18 cellular contexts compared by ENCODE assay signal in genomic region chr21:44876849-44877575, GRCh38. TPM values are rescaled to one million over a fixed set of nuclear protein-coding genes. Genes with fewer than 3 reads are reported as not detected.
A peak's percentile ranks its signal among the peaks of the same experiment; 100 is the strongest.
DNase-seq lines count a peak whose midpoint lies in the region; ATAC-seq and TF ChIP-seq lines count a peak whose summit lies in the region.
"Had no signal": no experiment of that assay in that cellular context is flagged by ENCODE, and none has a peak within 500 bp of the region (broad histone marks: within the 10 kb centered on the region; RNA-seq: fewer than 3 reads in every experiment).

No MANE protein-coding gene starts in this region.

- H3K27me3 Mint-ChIP-seq in CD4-positive, alpha-beta T cell = no peaks in the 10 kb centered on the region
- H3K27me3 Mint-ChIP-seq in activated B cell treated with CpG ODN at 0.5 μM for 24 hours (no peaks in the 10 kb centered on the region), neural crest cell (ENCODE audit: low read depth) (peaks cover 52% of the 10 kb centered on the region)
- H3K27me3 Mint-ChIP-seq: CD4-positive, alpha-beta memory T cell had no signal

- peaks cover 16% of the 10 kb centered on the region for H3K36me3 Mint-ChIP-seq in CD4-positive, alpha-beta T cell (ENCODE audit: low read depth)
- H3K36me3 Mint-ChIP-seq in activated B cell treated with CpG ODN at 0.5 μM for 24 hours (ENCODE audit: low read depth) (no peaks in the 10 kb centered on the region), neural crest cell (ENCODE audit: low read depth) (no peaks in the 10 kb centered on the region)

- TF ChIP-seq CTCF in CD4-positive, alpha-beta T cell (IDR thresholded peaks at IDR 0.05) = no peak
- TF ChIP-seq CTCF in activated B cell treated with CpG ODN at 0.5 μM for 24 hours (IDR thresholded peaks at IDR 0.05) (no peak), neural crest cell (conservative IDR thresholded peaks at IDR 0.05) (no peak)

- H3K9ac ChIP-seq in BLaER1 treated with 17β-estradiol and CSF1 and Interleukin-3, amounts not matched to agents 10 nM and 100 nM = peak overlapping the region in 5 of 11 experiments; percentile 72 to 98 (median 88); a peak in 9 of 22 replicates

- no peak for DNase-seq in CD4-positive, alpha-beta T cell
- no peak for DNase-seq in activated B cell treated with CpG ODN at 0.5 μM for 24 hours
- DNase-seq in neural crest cell (ENCODE audit: low read depth, low spot score) = no peak
- no peak for DNase-seq in NCI-H345 (lab: John Stamatoyannopoulos, UW)
- no peak for DNase-seq in NCI-H526 treated with DMSO at 0.1 percent for 48 hours (lab: John Stamatoyannopoulos, UW)
- DNase-seq in CD1c-positive myeloid dendritic cell (ENCODE audit: extremely low spot score) = no peak
- DNase-seq: AML-193; CD4-positive, alpha-beta memory T cell; DMS153; GDM1; HCEC 1CT; MV-4-11; NCI-H1694 treated with DMSO at 0.1 percent for 48 hours; NCI-H510A; NCI-H774 had no signal

- H3K36me3 ChIP-seq in BLaER1 treated with 17β-estradiol and CSF1 and Interleukin-3, amounts not matched to agents 10 nM and 100 nM = no peaks in the 10 kb centered on the region

- no peak overlapping the region for H3K27ac Mint-ChIP-seq in CD4-positive, alpha-beta T cell
- H3K27ac Mint-ChIP-seq in activated B cell treated with CpG ODN at 0.5 μM for 24 hours (no peak overlapping the region), neural crest cell (ENCODE audit: unreplicated experiment) (no peak overlapping the region)
- H3K27ac Mint-ChIP-seq: GM23338 had no signal

- H3K4me3 Mint-ChIP-seq in CD4-positive, alpha-beta T cell = peak overlapping the region; percentile 42
- H3K4me3 Mint-ChIP-seq in activated B cell treated with CpG ODN at 0.5 μM for 24 hours (peak overlapping the region; percentile 11), neural crest cell (peak overlapping the region; percentile 87)
- H3K4me3 Mint-ChIP-seq: GM23338 had no signal

- peaks cover 10 to 12% (median 12%) of the 10 kb centered on the region in 11 experiments for H4K20me1 ChIP-seq in BLaER1 treated with 17β-estradiol and CSF1 and Interleukin-3, amounts not matched to agents 10 nM and 100 nM

- CTCF ChIA-PET in CD4-positive, alpha-beta T cell (lab: Charles Lee) = interaction anchor here (1.1 to 5.7 kb wide), 2 partner anchors 31 to 77 kb away, joined by 3 to 46 read pairs; partner anchors contain the start of gene UBE2G2
- CTCF ChIA-PET in activated B cell treated with CpG ODN at 0.5 μM for 24 hours (lab: Charles Lee) = interaction anchor here (1.8 kb wide), 1 partner anchor 55 kb away, joined by 11 read pairs; no protein-coding TSS in a partner anchor

- intact Hi-C loops in CD4-positive, alpha-beta T cell (cut with DNase I, micrococcal nuclease) = loop anchor here (5.0 to 10.0 kb wide), 4 partner anchors 198 to 542 kb away; partner anchors contain the start of genes ADARB1 (in 1 of the 2), CFAP410 (in 1 of the 2) and POFUT2 (in 1 of the 2)
- intact Hi-C loops in activated B cell treated with CpG ODN at 0.5 μM for 24 hours (cut with micrococcal nuclease) = loop anchor here (10.0 kb wide), 2 partner anchors 362 to 768 kb away; partner anchors contain the start of gene PCBP3

- H3K4me2 ChIP-seq in BLaER1 treated with 17β-estradiol and CSF1 and Interleukin-3, amounts not matched to agents 10 nM and 100 nM = peak overlapping the region; percentile 85 to 99 (median 95); a peak in 20 of 22 replicates
- H3K4me2 ChIP-seq: GM23338 had no signal

- H3K27ac ChIP-seq in BLaER1 treated with 17β-estradiol and CSF1 and Interleukin-3, amounts not matched to agents 10 nM and 100 nM = peak overlapping the region; percentile 87 to 99 (median 97); a peak in 20 of 22 replicates
- H3K27ac ChIP-seq in CD4-positive, alpha-beta T cell (ENCODE audit: low read depth, low read length) = no peak overlapping the region
- H3K27ac ChIP-seq: SJSA1 had no signal

- H3K4me1 Mint-ChIP-seq in CD4-positive, alpha-beta T cell (ENCODE audit: low read depth) = peaks cover 45% of the 10 kb centered on the region
- H3K4me1 Mint-ChIP-seq in activated B cell treated with CpG ODN at 0.5 μM for 24 hours (peaks cover 70% of the 10 kb centered on the region), neural crest cell (peaks cover 11% of the 10 kb centered on the region)

- no peak for ATAC-seq in CD4-positive, alpha-beta T cell (ENCODE audit: poor library complexity)
- ATAC-seq in activated B cell treated with CpG ODN at 0.5 μM for 24 hours (ENCODE audit: low read depth) = no peak
- ATAC-seq: GM23338 had no signal

- H3K9me3 ChIP-seq in BLaER1 treated with 17β-estradiol and CSF1 and Interleukin-3, amounts not matched to agents 10 nM and 100 nM (replicated peaks in 1 of 11) = no peaks in the 10 kb centered on the region
- no peaks in the 10 kb centered on the region for H3K9me3 ChIP-seq in CD4-positive, alpha-beta T cell (ENCODE audit: control insufficient read depth, low read length)
- H3K9me3 ChIP-seq: SJSA1 had no signal

- H3K4me3 ChIP-seq in BLaER1 treated with 17β-estradiol and CSF1 and Interleukin-3, amounts not matched to agents 10 nM and 100 nM = 0 out of 20 replicates have a peak overlapping the region, but pooled peaks of 1 of the 10 experiments have one; percentile 98
- H3K4me3 ChIP-seq: GM23338, SJSA1 had no signal

- POLR2A ChIA-PET in CD4-positive, alpha-beta T cell (lab: Charles Lee) = interaction anchor here (0.7 kb wide), 1 partner anchor 55 kb away, joined by 4 read pairs; no protein-coding TSS in a partner anchor
- POLR2A ChIA-PET in activated B cell treated with CpG ODN at 0.5 μM for 24 hours (lab: Charles Lee) = no interaction called here

- peaks cover 0 to 11% (median 0%) of the 10 kb centered on the region in 11 experiments; a peak in 3 of 22 replicates for H3K27me3 ChIP-seq in BLaER1 treated with 17β-estradiol and CSF1 and Interleukin-3, amounts not matched to agents 10 nM and 100 nM
- H3K27me3 ChIP-seq in CD4-positive, alpha-beta T cell (ENCODE audit: control insufficient read depth, insufficient read depth, low read length) = no peaks in the 10 kb centered on the region
- H3K27me3 ChIP-seq: SJSA1 had no signal

- H3K9me3 Mint-ChIP-seq in CD4-positive, alpha-beta T cell = no peaks in the 10 kb centered on the region
- H3K9me3 Mint-ChIP-seq in activated B cell treated with CpG ODN at 0.5 μM for 24 hours = no peaks in the 10 kb centered on the region
- no peaks in the 10 kb centered on the region for H3K9me3 Mint-ChIP-seq in neural crest cell
- H3K9me3 Mint-ChIP-seq: GM23338 had no signal

- peaks cover 64 to 86% (median 76%) of the 10 kb centered on the region in 10 experiments for H3K4me1 ChIP-seq in BLaER1 treated with 17β-estradiol and CSF1 and Interleukin-3, amounts not matched to agents 10 nM and 100 nM

RNA-seq across cellular contexts. Expression of gene PTTG1IP, which starts 3.5 kb away (rescaled TPM):
- 10 to 100 TPM; 99.0 to 99.5 TPM for total RNA-seq in CD4-positive, alpha-beta T cell
- total RNA-seq in activated B cell treated with CpG ODN at 0.5 μM for 24 hours (35.3 and 36.6 TPM in 2 replicates), neural crest cell (164 and 169 TPM in 2 replicates)

RNA-seq across cellular contexts. Expression of gene ITGB2, which starts 43.7 kb away (rescaled TPM):
- 100 to 1,000 TPM; 283 to 284 TPM for total RNA-seq in CD4-positive, alpha-beta T cell
- total RNA-seq in activated B cell treated with CpG ODN at 0.5 μM for 24 hours (124 and 131 TPM in 2 replicates), neural crest cell (0.84 and 0.89 TPM in 2 replicates)

RNA-seq across cellular contexts. Expression of gene SUMO3, which starts 59.1 kb away (rescaled TPM):
- 10 to 100 TPM; 82.8 to 91.2 TPM for total RNA-seq in CD4-positive, alpha-beta T cell
- 63.2 and 66.0 TPM in 2 replicates for total RNA-seq in activated B cell treated with CpG ODN at 0.5 μM for 24 hours
- total RNA-seq in neural crest cell = 92.1 and 97.7 TPM in 2 replicates

Comparison
In these comparisons a context has a peak if more than half of its experiments do, and no peak if none do; other contexts are left out.
1. H3K4me3 Mint-ChIP-seq: peak in every context shown above with its lines; median percentile 87 in neural crest cell; 42 in CD4-positive, alpha-beta T cell; 11 in activated B cell treated with CpG ODN at 0.5 μM for 24 hours.
2. RNA of gene ITGB2, which starts 43.7 kb away (total RNA-seq): 283 to 284 TPM in CD4-positive, alpha-beta T cell and 124 to 131 TPM in activated B cell treated with CpG ODN at 0.5 μM for 24 hours; 0.84 to 0.89 TPM in neural crest cell; every median in the first group is over 10 times any median in the second.